12 cellular contexts compared by ENCODE assay signal in genomic region chr4:108029731-108030130, GRCh38. TPM values are rescaled to one million over a fixed set of nuclear protein-coding genes. Genes with fewer than 3 reads are reported as not detected.
DNase-seq lines count a peak whose midpoint lies in the region; TF ChIP-seq lines count a peak whose summit lies in the region.
"Had no signal": no experiment of that assay in that cellular context is flagged by ENCODE, and none has a peak within 500 bp of the region (broad histone marks: within the 10 kb centered on the region; RNA-seq: fewer than 3 reads in every experiment).

No MANE protein-coding gene starts in this region.

- no peaks in the 10 kb centered on the region for H3K9me3 Mint-ChIP-seq in T-helper 2 cell treated with Interferon-gamma antibody and Interleukin-4, amounts not matched to agents 5 μg/mL and 100 μg/mL, for 36 hours
- no peaks in the 10 kb centered on the region for H3K9me3 Mint-ChIP-seq in brain
- H3K9me3 Mint-ChIP-seq: mesothelial cell of epicardium had no signal

- no peaks in the 10 kb centered on the region for H3K27me3 ChIP-seq in osteoblast (ENCODE audit: insufficient read depth, low read length)
- no peaks in the 10 kb centered on the region for H3K27me3 ChIP-seq in trophoblast cell (ENCODE audit: insufficient read depth, low read length)
- no peaks in the 10 kb centered on the region for H3K27me3 ChIP-seq in hepatocyte
- H3K27me3 ChIP-seq: ascending aorta, SJCRH30 had no signal

- H3K36me3 ChIP-seq in osteoblast (ENCODE audit: insufficient read depth, low read length) (peaks cover 12% of the 10 kb centered on the region), trophoblast cell (ENCODE audit: control insufficient read depth in 1 of 2, insufficient read depth in 2 of 2, low read length in 2 of 2) (peaks cover 6 to 11% of the 10 kb centered on the region in 2 experiments), hepatocyte (replicated peaks; ENCODE audit: insufficient read depth, low read depth) (peaks cover 4% of the 10 kb centered on the region)

- H3K27ac ChIP-seq in osteoblast (ENCODE audit: low read depth, low read length), result peak overlapping the region; percentile 58
- H3K27ac ChIP-seq in trophoblast cell (ENCODE audit: low read depth, low read length), result no peak overlapping the region
- H3K27ac ChIP-seq in hepatocyte, result no peak overlapping the region
- H3K27ac ChIP-seq: ascending aorta, SJCRH30 had no signal

- no peak overlapping the region for H3K18ac ChIP-seq in trophoblast cell (ENCODE audit: low read length)

- H3K23ac ChIP-seq in trophoblast cell (ENCODE audit: low read length), result no peak overlapping the region

- H3K27ac Mint-ChIP-seq in T-helper 2 cell treated with Interferon-gamma antibody and Interleukin-4, amounts not matched to agents 5 μg/mL and 100 μg/mL, for 36 hours, result peak overlapping the region; percentile 88
- H3K27ac Mint-ChIP-seq in brain, result peak overlapping the region in 3 of 5 experiments; percentile 64 to 70 (median 65)
- H3K27ac Mint-ChIP-seq: mesothelial cell of epicardium had no signal

- H3K79me2 ChIP-seq in osteoblast (ENCODE audit: insufficient read depth, low read length) (no peaks in the 10 kb centered on the region), trophoblast cell (ENCODE audit: control insufficient read depth, insufficient read depth, low read length, poor library complexity) (no peaks in the 10 kb centered on the region), hepatocyte (no peaks in the 10 kb centered on the region)

- no peaks in the 10 kb centered on the region for H3K9me2 ChIP-seq in hepatocyte (replicated peaks; ENCODE audit: insufficient read depth)

- peaks cover 1% of the 10 kb centered on the region for H3K79me1 ChIP-seq in trophoblast cell (ENCODE audit: low read length)

- DNase-seq in T-helper 2 cell treated with Interferon-gamma antibody and Interleukin-4, amounts not matched to agents 5 μg/mL and 100 μg/mL, for 36 hours (ENCODE audit: low spot score), result no peak
- no peak for DNase-seq in T-helper 2 cell
- peak; percentile 70 for DNase-seq in LHCN-M2 (ENCODE audit: low read depth)
- DNase-seq in osteoblast (ENCODE audit: insufficient read length, low spot score, missing footprints), result peak; percentile 89
- no peak for DNase-seq in trophoblast cell
- no peak for DNase-seq in hepatocyte (ENCODE audit: low spot score)
- no peak for DNase-seq in NCI-H2081 (lab: John Stamatoyannopoulos, UW)
- DNase-seq: 8988T had no signal

- H3K4me2 ChIP-seq in osteoblast (ENCODE audit: insufficient read depth, low read length) (no peak overlapping the region), trophoblast cell (ENCODE audit: low read length) (no peak overlapping the region), hepatocyte (no peak overlapping the region)

- no peak overlapping the region for H3K9ac ChIP-seq in trophoblast cell (ENCODE audit: low read length)

- peaks cover 14% of the 10 kb centered on the region for H3K4me1 ChIP-seq in osteoblast (ENCODE audit: insufficient read depth, low read length)
- H3K4me1 ChIP-seq in trophoblast cell (ENCODE audit: control insufficient read depth in 1 of 2, insufficient read depth in 2 of 2, low read length in 2 of 2), result peaks cover 0 to 3% of the 10 kb centered on the region in 2 experiments
- no peaks in the 10 kb centered on the region for H3K4me1 ChIP-seq in hepatocyte (ENCODE audit: insufficient read depth)
- H3K4me1 ChIP-seq: ascending aorta, SJCRH30 had no signal

- no peak overlapping the region for H4K12ac ChIP-seq in trophoblast cell (ENCODE audit: low read depth, low read length)

- no CpG with 5 or more reads among the region's 5 CpGs for WGBS in trophoblast cell (ENCODE audit: extremely low coverage, insufficient coverage, insufficient read length)
- 91% methylated on average over 5 of the region's 5 CpGs for WGBS in hepatocyte (ENCODE audit: low lambda C conversion rate, missing lambda C conversion rate)

- H2AK5ac ChIP-seq in trophoblast cell (ENCODE audit: low read length), result no peak overlapping the region

- no peak overlapping the region for H4K91ac ChIP-seq in trophoblast cell (ENCODE audit: low read depth, low read length)

- no peak overlapping the region for H2BK5ac ChIP-seq in trophoblast cell (ENCODE audit: low read depth, low read length, poor library complexity)

- no peak overlapping the region for H2BK12ac ChIP-seq in trophoblast cell (ENCODE audit: low read length)

- H3K4me1 Mint-ChIP-seq in T-helper 2 cell treated with Interferon-gamma antibody and Interleukin-4, amounts not matched to agents 5 μg/mL and 100 μg/mL, for 36 hours (ENCODE audit: low read depth), result peaks cover 43% of the 10 kb centered on the region
- H3K4me1 Mint-ChIP-seq in brain, result peaks cover 18% of the 10 kb centered on the region
- H3K4me1 Mint-ChIP-seq: mesothelial cell of epicardium had no signal

- H3K4ac ChIP-seq in trophoblast cell (ENCODE audit: low read depth, low read length), result no peak overlapping the region

- H3K4me3 ChIP-seq in osteoblast (ENCODE audit: insufficient read depth, low read length), result no peak overlapping the region
- no peak overlapping the region for H3K4me3 ChIP-seq in trophoblast cell (ENCODE audit: low read depth, low read length)
- H3K4me3 ChIP-seq in hepatocyte, result no peak overlapping the region
- H3K4me3 ChIP-seq: ascending aorta, SJCRH30 had no signal

- peaks cover 43% of the 10 kb centered on the region for H3K36me3 Mint-ChIP-seq in T-helper 2 cell treated with Interferon-gamma antibody and Interleukin-4, amounts not matched to agents 5 μg/mL and 100 μg/mL, for 36 hours (ENCODE audit: low read depth)
- peaks cover 72% of the 10 kb centered on the region for H3K36me3 Mint-ChIP-seq in brain

- TF ChIP-seq CTCF in brain (conservative IDR thresholded peaks at IDR 0.05) (no peak), osteoblast (IDR thresholded peaks at IDR 0.05; ENCODE audit: extremely low read depth, low read depth, low read length) (no peak), hepatocyte (IDR thresholded peaks at IDR 0.05; ENCODE audit: poor library complexity) (no peak)

- no peaks in the 10 kb centered on the region for H3K27me3 Mint-ChIP-seq in T-helper 2 cell treated with Interferon-gamma antibody and Interleukin-4, amounts not matched to agents 5 μg/mL and 100 μg/mL, for 36 hours (ENCODE audit: low read depth)
- no peaks in the 10 kb centered on the region for H3K27me3 Mint-ChIP-seq in brain

- H2BK120ac ChIP-seq in trophoblast cell (ENCODE audit: insufficient read depth, low read length, poor library complexity), result no peak overlapping the region

- no peaks in the 10 kb centered on the region for H3K9me3 ChIP-seq in osteoblast (ENCODE audit: low read depth, low read length)
- no peaks in the 10 kb centered on the region for H3K9me3 ChIP-seq in trophoblast cell (ENCODE audit: insufficient read depth, low read depth, low read length)
- H3K9me3 ChIP-seq in hepatocyte (ENCODE audit: low read depth), result no peaks in the 10 kb centered on the region
- H3K9me3 ChIP-seq: ascending aorta, SJCRH30 had no signal

- no peaks in the 10 kb centered on the region for H4K20me1 ChIP-seq in osteoblast (ENCODE audit: insufficient read depth, low read length)
- H4K20me1 ChIP-seq in hepatocyte (ENCODE audit: insufficient read depth, poor library complexity, severe bottlenecking), result no peaks in the 10 kb centered on the region

- H4K8ac ChIP-seq in trophoblast cell (ENCODE audit: low read depth, low read length), result no peak overlapping the region

- peak overlapping the region; percentile 56 for H3K4me3 Mint-ChIP-seq in T-helper 2 cell treated with Interferon-gamma antibody and Interleukin-4, amounts not matched to agents 5 μg/mL and 100 μg/mL, for 36 hours
- H3K4me3 Mint-ChIP-seq in brain, result no peak overlapping the region
- H3K4me3 Mint-ChIP-seq: mesothelial cell of epicardium had no signal

- H2AFZ ChIP-seq in osteoblast (ENCODE audit: low read length), result peak overlapping the region; percentile 86
- no peak overlapping the region for H2AFZ ChIP-seq in trophoblast cell (ENCODE audit: insufficient read depth, low read length, poor library complexity)
- no peak overlapping the region for H2AFZ ChIP-seq in hepatocyte

- H3K14ac ChIP-seq in trophoblast cell (ENCODE audit: low read length), result no peak overlapping the region

RNA-seq across cellular contexts. Expression of gene HADH, which starts 40.0 kb away (rescaled TPM):
- 13.4 and 16.1 TPM in 2 replicates for total RNA-seq in LHCN-M2 (2014; rRNA removed)
- polyA plus RNA-seq in LHCN-M2 (2012), result 34.5 TPM
- polyA plus RNA-seq in brain (ENCODE audit: insufficient read depth, low read depth, low replicate concordance), result 56.5 TPM
- total RNA-seq in osteoblast, result 9.0 and 10.3 TPM in 2 replicates
- 22.8 and 23.7 TPM in 2 replicates for polyA plus RNA-seq in trophoblast cell (2013)
- 76.7 and 78.1 TPM in 2 replicates for total RNA-seq in hepatocyte
- 61.8 and 83.5 TPM in 2 replicates for polyA plus RNA-seq in hepatocyte

Comparison
In these comparisons a context has a peak if more than half of its experiments do, and no peak if none do; other contexts are left out.
1. DNase-seq: peak in LHCN-M2 (single experiment) and osteoblast (single experiment); none in T-helper 2 cell treated with Interferon-gamma antibody and Interleukin-4, amounts not matched to agents 5 μg/mL and 100 μg/mL, for 36 hours (single experiment), T-helper 2 cell (0 of 5), trophoblast cell (0 of 2), hepatocyte (single experiment) and NCI-H2081 (0 of 2).